26 cellular contexts compared by ENCODE assay signal in the genomic region with DNA sequence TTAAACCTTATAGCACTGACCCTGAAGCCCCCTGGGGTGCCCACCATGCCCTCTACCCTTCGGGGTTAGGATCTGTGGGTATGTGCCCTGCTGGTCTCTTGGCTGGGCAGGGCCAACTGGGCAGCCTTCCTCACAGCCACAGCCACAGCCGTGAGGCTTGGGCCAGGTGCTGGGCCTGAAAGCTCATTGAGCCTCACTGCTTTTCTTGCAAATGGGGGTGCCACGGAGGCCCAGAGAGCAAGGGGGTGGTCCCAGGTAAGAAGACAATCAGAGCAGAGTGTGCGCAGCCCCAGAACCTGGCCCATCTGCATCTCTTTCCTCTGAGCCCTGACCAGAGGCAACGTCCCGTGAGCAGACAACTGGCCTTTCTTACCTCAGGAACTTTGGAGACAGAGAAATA. TPM values are rescaled to one million over a fixed set of nuclear protein-coding genes. Genes with fewer than 3 reads are reported as not detected.
"Had no signal": no experiment of that assay in that cellular context is flagged by ENCODE, and none has a peak within 500 bp of the region (broad histone marks: within the 10 kb centered on the region; RNA-seq: fewer than 3 reads in every experiment).

No MANE protein-coding gene starts in this region.

- H3K4me3 ChIP-seq: ascending aorta, Peyer's patch, SJCRH30 had no signal

- H3K4me3 Mint-ChIP-seq: activated CD8-positive, alpha-beta T cell treated with anti-CD3 and anti-CD28 coated beads for 36 hours; activated naive CD4-positive, alpha-beta T cell treated with anti-CD3 and anti-CD28 coated beads, Interleukin-2, amount 50 U/mL, for 24 hours; activated T-cell treated with anti-CD3 and anti-CD28 coated beads, Interleukin-2, amount 50 U/mL, for 72 hours; brain; T-helper 1 cell treated with Interleukin-12 subunit alpha and Interleukin-12 subunit beta and Interleukin-4 antibody, amounts not matched to agents 30 μg/mL and 1 μg/mL, for 36 hours had no signal

- H3K4me1 Mint-ChIP-seq: activated naive CD4-positive, alpha-beta T cell treated with anti-CD3 and anti-CD28 coated beads, Interleukin-2, amount 50 U/mL, for 24 hours had no signal

- H3K27me3 ChIP-seq: ascending aorta, Peyer's patch had no signal

- DNase-seq: activated CD4-positive, alpha-beta T cell treated with anti-CD3 and anti-CD28 coated beads for 4 hours; activated CD8-positive, alpha-beta memory T cell treated with anti-CD3 and anti-CD28 coated beads, Interleukin-2, amount 50 U/mL, for 4 hours; activated naive CD4-positive, alpha-beta T cell; amniotic stem cell; Kasumi-1; KBM-7; NCI-H1105 treated with DMSO at 0.1 percent for 48 hours; NCI-H1436 treated with DMSO at 0.1 percent for 48 hours; NCI-H187; NCI-H2081; NCI-H510A treated with DMSO at 0.1 percent for 48 hours; NCI-H69; NK-92 treated with Interleukin-12 subunit alpha and Interleukin-12 subunit beta, amount 100 ng/mL, for 24 hours; OCI-M1; Peyer's patch; Right ventricle myocardium superior; SJCRH30 had no signal

- H3K4me1 ChIP-seq: ascending aorta, Peyer's patch, SJCRH30 had no signal

- H3K36me3 Mint-ChIP-seq: activated naive CD4-positive, alpha-beta T cell treated with anti-CD3 and anti-CD28 coated beads, Interleukin-2, amount 50 U/mL, for 24 hours; brain had no signal

- H3K27ac ChIP-seq: ascending aorta, Peyer's patch, RWPE1, SJCRH30 had no signal

- H3K36me3 ChIP-seq: ascending aorta, Peyer's patch, SJCRH30 had no signal

- H3K9me3 Mint-ChIP-seq: activated CD8-positive, alpha-beta T cell treated with anti-CD3 and anti-CD28 coated beads for 36 hours; activated naive CD4-positive, alpha-beta T cell treated with anti-CD3 and anti-CD28 coated beads, Interleukin-2, amount 50 U/mL, for 24 hours; activated T-helper 2 cell treated with anti-CD3 and anti-CD28 coated beads, Interferon-gamma antibody, Interleukin-2, Interleukin-4, amounts not matched to agents 10 μg/mL and 5 μg/mL and 100 μg/mL, durations not matched to agents 14 hours and 24 hours and 36 hours had no signal

- ATAC-seq: activated CD4-positive, CD25-positive, alpha-beta regulatory T cell treated with anti-CD3 and anti-CD28 coated beads, Interleukin-2, amount 50 U/mL, for 24 hours had no signal

- H3K27ac Mint-ChIP-seq: activated CD8-positive, alpha-beta T cell treated with anti-CD3 and anti-CD28 coated beads for 36 hours; activated naive CD4-positive, alpha-beta T cell treated with anti-CD3 and anti-CD28 coated beads, Interleukin-2, amount 50 U/mL, for 24 hours; activated T-cell treated with anti-CD3 and anti-CD28 coated beads, Interleukin-2, amount 50 U/mL, for 72 hours; activated T-helper 2 cell treated with anti-CD3 and anti-CD28 coated beads, Interferon-gamma antibody, Interleukin-2, Interleukin-4, amounts not matched to agents 10 μg/mL and 5 μg/mL and 100 μg/mL, durations not matched to agents 14 hours and 24 hours and 36 hours; T-helper 1 cell treated with Interleukin-12 subunit alpha and Interleukin-12 subunit beta and Interleukin-4 antibody, amounts not matched to agents 30 μg/mL and 1 μg/mL, for 36 hours had no signal

- H3K9me3 ChIP-seq: ascending aorta, Peyer's patch, SJCRH30 had no signal

RNA-seq across cellular contexts. Expression of a gene that starts 34.7 kb away (rescaled TPM):
- total RNA-seq: activated CD8-positive, alpha-beta T cell treated with anti-CD3 and anti-CD28 coated beads for 36 hours; activated T-cell treated with anti-CD3 and anti-CD28 coated beads, Interleukin-2, amount 50 U/mL, for 72 hours; activated T-helper 2 cell treated with anti-CD3 and anti-CD28 coated beads, Interferon-gamma antibody, Interleukin-2, Interleukin-4, amounts not matched to agents 10 μg/mL and 5 μg/mL and 100 μg/mL, durations not matched to agents 14 hours and 24 hours and 36 hours; ascending aorta; Right ventricle myocardium superior had no signal
